1 cellular context compared by ENCODE assay signal in genomic region chr20:32761831-32762753, GRCh38.
TF ChIP-seq lines count a peak whose summit lies in the region.

Gene DNMT3B (plus strand): TSS chr20:32762385. CDS start chr20:32780324, 17,939 bp downstream.

TF ChIP-seq in HepG2, 621 proteins besides CTCF, POLR2A, EP300 and RAD21 (continued from another document and continues in another):
- no peak for TF ChIP-seq THYN1 (CRISPR knock-in tag; IDR thresholded peaks at IDR 0.05; ENCODE audit: borderline replicate concordance, low read depth)
- no peak for TF ChIP-seq ZNF660 (CRISPR knock-in tag; IDR thresholded peaks at IDR 0.05; ENCODE audit: borderline replicate concordance, low read depth)
- TF ChIP-seq ZNF652 (CRISPR knock-in tag; IDR thresholded peaks at IDR 0.05; ENCODE audit: borderline replicate concordance, low read depth): peak; percentile 95
- peak; percentile 43 for TF ChIP-seq STAG1 (CRISPR knock-in tag; IDR thresholded peaks at IDR 0.05)
- TF ChIP-seq SCMH1 (CRISPR knock-in tag; IDR thresholded peaks at IDR 0.05; ENCODE audit: borderline replicate concordance): no peak
- peak; percentile 93 for TF ChIP-seq TFDP1 (CRISPR knock-in tag; IDR thresholded peaks at IDR 0.05; ENCODE audit: borderline replicate concordance)
- TF ChIP-seq ATF6 (CRISPR knock-in tag; conservative IDR thresholded peaks at IDR 0.05): no peak
- TF ChIP-seq MLX (CRISPR knock-in tag; IDR thresholded peaks at IDR 0.05): no peak
- peak; percentile 20 for TF ChIP-seq AGO1 (IDR thresholded peaks at IDR 0.05; ENCODE audit: low read depth, low read length, poor library complexity, severe bottlenecking)
- no peak for TF ChIP-seq THAP7 (CRISPR knock-in tag; IDR thresholded peaks at IDR 0.05)
- no peak; the same call in 1 of the 2 replicates for TF ChIP-seq ZFP37 (CRISPR knock-in tag; IDR thresholded peaks at IDR 0.05; ENCODE audit: borderline replicate concordance)
- TF ChIP-seq THAP8 (CRISPR knock-in tag; IDR thresholded peaks at IDR 0.05; ENCODE audit: borderline replicate concordance): no peak
- TF ChIP-seq HHEX (CRISPR knock-in tag; IDR thresholded peaks at IDR 0.05): 0 out of 2 replicates have a peak, but pooled peaks have one; percentile 32
- TF ChIP-seq CENPX (CRISPR knock-in tag; IDR thresholded peaks at IDR 0.05): no peak
- TF ChIP-seq DMAP1 (CRISPR knock-in tag; IDR thresholded peaks at IDR 0.05): peak; percentile 45; the same call in 1 of the 2 replicates
- no peak for TF ChIP-seq ZNF12 (CRISPR knock-in tag; IDR thresholded peaks at IDR 0.05)
- 0 out of 2 replicates have a peak, but pooled peaks have one; percentile 4 for TF ChIP-seq THRA (CRISPR knock-in tag; IDR thresholded peaks at IDR 0.05; ENCODE audit: borderline replicate concordance)
- no peak for TF ChIP-seq ZNF382 (CRISPR knock-in tag; IDR thresholded peaks at IDR 0.05; ENCODE audit: borderline replicate concordance)
- TF ChIP-seq NRL (CRISPR knock-in tag; IDR thresholded peaks at IDR 0.05; ENCODE audit: borderline replicate concordance): no peak
- 0 out of 2 replicates have a peak, but pooled peaks have one; percentile 43 for TF ChIP-seq KDM5B (CRISPR knock-in tag; IDR thresholded peaks at IDR 0.05; ENCODE audit: borderline replicate concordance)
- TF ChIP-seq HNRNPH1 (optimal IDR thresholded peaks at IDR 0.05; ENCODE audit: low read depth, low read length): no peak
- no peak; the same call in 1 of the 2 replicates for TF ChIP-seq PHF21A (CRISPR knock-in tag; IDR thresholded peaks at IDR 0.05)
- TF ChIP-seq SKI (IDR thresholded peaks at IDR 0.05; ENCODE audit: partially characterized antibody): peak; percentile 77
- TF ChIP-seq ZNF251 (CRISPR knock-in tag; IDR thresholded peaks at IDR 0.05): no peak
- TF ChIP-seq GPBP1L1 (CRISPR knock-in tag; IDR thresholded peaks at IDR 0.05): no peak
- no peak for TF ChIP-seq ZNF644 (CRISPR knock-in tag; IDR thresholded peaks at IDR 0.05; ENCODE audit: low read depth)
- TF ChIP-seq ZNF282 (IDR thresholded peaks at IDR 0.05; ENCODE audit: partially characterized antibody): no peak
- TF ChIP-seq BRF2 (CRISPR knock-in tag; IDR thresholded peaks at IDR 0.05): 0 out of 2 replicates have a peak, but pooled peaks have one; percentile 63
- peak; percentile 98 for TF ChIP-seq PCBP1 (IDR thresholded peaks at IDR 0.05; ENCODE audit: borderline replicate concordance, low read depth, low read length)
- no peak for TF ChIP-seq ZNF235 (CRISPR knock-in tag; IDR thresholded peaks at IDR 0.05; ENCODE audit: borderline replicate concordance)
- no peak for TF ChIP-seq RORA (CRISPR knock-in tag; IDR thresholded peaks at IDR 0.05)
- no peak for TF ChIP-seq ZNF501 (CRISPR knock-in tag; IDR thresholded peaks at IDR 0.05)
- no peak for TF ChIP-seq DNMT3B (CRISPR knock-in tag; conservative IDR thresholded peaks at IDR 0.05)
- no peak; the same call in 1 of the 2 replicates for TF ChIP-seq ZNF678 (CRISPR knock-in tag; IDR thresholded peaks at IDR 0.05)
- no peak for TF ChIP-seq STAT6 (CRISPR knock-in tag; IDR thresholded peaks at IDR 0.05; ENCODE audit: borderline replicate concordance)
- peak; percentile 53; the same call in 1 of the 2 replicates for TF ChIP-seq BHLHE40 (IDR thresholded peaks at IDR 0.05; ENCODE audit: low read length)
- TF ChIP-seq ETS1 (CRISPR knock-in tag; IDR thresholded peaks at IDR 0.05): 0 out of 2 replicates have a peak, but pooled peaks have one; percentile 38
- no peak for TF ChIP-seq ZNF792 (CRISPR knock-in tag; IDR thresholded peaks at IDR 0.05)
- TF ChIP-seq JUNB (CRISPR knock-in tag; IDR thresholded peaks at IDR 0.05; ENCODE audit: borderline replicate concordance): no peak
- TF ChIP-seq TFE3 (CRISPR knock-in tag; IDR thresholded peaks at IDR 0.05): no peak
- TF ChIP-seq WIZ (CRISPR knock-in tag; IDR thresholded peaks at IDR 0.05): no peak
- no peak for TF ChIP-seq ZNF75D (CRISPR knock-in tag; IDR thresholded peaks at IDR 0.05; ENCODE audit: borderline replicate concordance)
- no peak for TF ChIP-seq MZF1 (CRISPR knock-in tag; IDR thresholded peaks at IDR 0.05; ENCODE audit: borderline replicate concordance)
- TF ChIP-seq BRD4 (CRISPR knock-in tag; IDR thresholded peaks at IDR 0.05): no peak
- no peak for TF ChIP-seq ZNF326 (CRISPR knock-in tag; IDR thresholded peaks at IDR 0.05; ENCODE audit: borderline replicate concordance)
- no peak for TF ChIP-seq CBFB (CRISPR knock-in tag; IDR thresholded peaks at IDR 0.05)
- no peak for TF ChIP-seq TBX2 (CRISPR knock-in tag; IDR thresholded peaks at IDR 0.05; ENCODE audit: borderline replicate concordance)
- no peak for TF ChIP-seq ZSCAN30 (CRISPR knock-in tag; IDR thresholded peaks at IDR 0.05)
- no peak for TF ChIP-seq KMT2B (CRISPR knock-in tag; IDR thresholded peaks at IDR 0.05)
